20 cellular contexts compared by ENCODE assay signal in the genomic region with DNA sequence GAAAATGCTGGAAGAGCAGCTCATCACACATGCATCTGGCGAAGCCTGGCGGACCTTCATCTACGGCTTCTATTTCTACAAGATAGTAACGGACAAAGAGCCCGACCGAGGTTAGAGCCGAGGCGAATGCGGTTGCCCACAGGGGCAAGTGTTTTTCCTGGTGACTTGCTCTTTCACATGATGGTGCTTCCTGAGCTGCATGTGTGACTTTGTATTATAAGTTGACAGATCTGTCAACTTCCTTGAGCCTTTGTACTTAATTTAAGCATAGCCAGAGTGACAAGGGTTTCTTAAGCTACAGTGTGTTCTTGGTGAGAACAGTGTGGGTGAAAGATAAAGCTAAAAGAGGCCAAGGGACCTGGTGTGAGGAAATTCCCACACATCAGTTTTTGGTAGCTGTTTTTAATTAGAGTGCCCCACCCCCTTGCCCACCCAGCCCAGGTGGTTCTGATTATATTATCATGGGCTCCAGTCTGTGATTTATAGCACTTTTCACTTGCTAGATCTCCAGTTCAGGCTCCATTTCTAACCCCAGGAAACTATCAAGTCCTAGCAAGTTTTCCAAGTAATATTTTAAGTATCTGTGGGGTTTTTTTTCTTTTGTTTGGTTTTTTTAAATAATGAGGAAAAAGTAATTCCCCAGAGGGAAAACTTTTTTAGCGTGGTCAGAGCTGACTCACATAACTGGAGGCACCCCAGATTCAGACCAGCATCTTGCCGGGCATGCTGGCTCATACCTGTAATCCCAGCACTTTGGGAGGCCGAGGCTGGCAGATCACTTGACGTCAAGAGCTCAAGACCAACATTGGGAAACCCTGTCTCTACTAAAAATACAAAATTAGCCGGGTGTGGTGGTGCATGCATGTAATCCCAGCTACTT.
DNase-seq lines count a peak whose midpoint lies in the region; ATAC-seq and TF ChIP-seq lines count a peak whose summit lies in the region.
"Had no signal": no experiment of that assay in that cellular context is flagged by ENCODE, and none has a peak within 500 bp of the region (broad histone marks: within the 10 kb centered on the region; RNA-seq: fewer than 3 reads in every experiment).

No MANE protein-coding gene starts in this region.

- no peak for TF ChIP-seq POLR2A in erythroblast (IDR thresholded peaks at IDR 0.05; ENCODE audit: low read length)

- no peaks in the 10 kb centered on the region for H3K27me3 Mint-ChIP-seq in activated CD4-positive, alpha-beta T cell treated with anti-CD3 and anti-CD28 coated beads for 36 hours
- H3K27me3 Mint-ChIP-seq: activated naive CD8-positive, alpha-beta T cell treated with anti-CD3 and anti-CD28 coated beads for 36 hours; naive thymus-derived CD4-positive, alpha-beta T cell had no signal

- peaks cover 26% of the 10 kb centered on the region for H3K36me3 Mint-ChIP-seq in activated CD4-positive, alpha-beta T cell treated with anti-CD3 and anti-CD28 coated beads for 36 hours (ENCODE audit: low read depth)

- H3K36me3 ChIP-seq in osteoblast (ENCODE audit: insufficient read depth, low read length) = peaks cover 15% of the 10 kb centered on the region
- H3K36me3 ChIP-seq: colonic mucosa had no signal

- no peaks in the 10 kb centered on the region for H4K20me1 ChIP-seq in osteoblast (ENCODE audit: insufficient read depth, low read length)

- no peak overlapping the region for H2AFZ ChIP-seq in osteoblast (ENCODE audit: low read length)

- no peaks in the 10 kb centered on the region for H3K9me3 Mint-ChIP-seq in activated CD4-positive, alpha-beta T cell treated with anti-CD3 and anti-CD28 coated beads for 36 hours (ENCODE audit: low read depth)
- H3K9me3 Mint-ChIP-seq: activated naive CD8-positive, alpha-beta T cell treated with anti-CD3 and anti-CD28 coated beads for 36 hours; naive thymus-derived CD4-positive, alpha-beta T cell had no signal

- POLR2A ChIA-PET in activated CD4-positive, alpha-beta T cell treated with anti-CD3 and anti-CD28 coated beads for 36 hours (lab: Charles Lee) = no interaction called here

- no peak for ATAC-seq in activated CD4-positive, alpha-beta T cell treated with anti-CD3 and anti-CD28 coated beads for 36 hours
- ATAC-seq: body of pancreas; naive thymus-derived CD4-positive, alpha-beta T cell; psoas muscle had no signal

- peaks cover 1% of the 10 kb centered on the region for H3K4me1 Mint-ChIP-seq in activated CD4-positive, alpha-beta T cell treated with anti-CD3 and anti-CD28 coated beads for 36 hours
- H3K4me1 Mint-ChIP-seq: naive thymus-derived CD4-positive, alpha-beta T cell had no signal

- H3K79me2 ChIP-seq in osteoblast (ENCODE audit: insufficient read depth, low read length) = no peaks in the 10 kb centered on the region

- H3K4me3 Mint-ChIP-seq in activated CD4-positive, alpha-beta T cell treated with anti-CD3 and anti-CD28 coated beads for 36 hours = no peak overlapping the region
- H3K4me3 Mint-ChIP-seq: activated naive CD8-positive, alpha-beta T cell treated with anti-CD3 and anti-CD28 coated beads for 36 hours; naive thymus-derived CD4-positive, alpha-beta T cell had no signal

- CTCF ChIA-PET in activated CD4-positive, alpha-beta T cell treated with anti-CD3 and anti-CD28 coated beads for 36 hours (lab: Charles Lee) = interaction anchor here (0.6 kb wide), 1 partner anchor 108 kb away, joined by 3 read pairs; no protein-coding TSS in a partner anchor

- H3K4me3 ChIP-seq in osteoblast (ENCODE audit: insufficient read depth, low read length) = no peak overlapping the region
- H3K4me3 ChIP-seq: body of pancreas, colonic mucosa, psoas muscle, skin epidermis had no signal

- no peak overlapping the region for H3K27ac Mint-ChIP-seq in activated CD4-positive, alpha-beta T cell treated with anti-CD3 and anti-CD28 coated beads for 36 hours
- H3K27ac Mint-ChIP-seq: activated naive CD8-positive, alpha-beta T cell treated with anti-CD3 and anti-CD28 coated beads for 36 hours had no signal

- peak overlapping the region; percentile 8 for H3K27ac ChIP-seq in osteoblast (ENCODE audit: low read depth, low read length)
- H3K27ac ChIP-seq: body of pancreas, C4-2B, colonic mucosa, psoas muscle, skin epidermis had no signal

- peaks cover 6% of the 10 kb centered on the region for H3K4me1 ChIP-seq in osteoblast (ENCODE audit: insufficient read depth, low read length)
- H3K4me1 ChIP-seq: colonic mucosa, psoas muscle had no signal

- DNase-seq in EL = peak; percentile 33
- DNase-seq in RPMI7951 (ENCODE audit: low read depth) = peak; percentile 61
- peak; percentile 72 for DNase-seq in fibroblast of gingiva (ENCODE audit: low read depth)
- peak; percentile 45 for DNase-seq in osteoblast (ENCODE audit: insufficient read length, low spot score, missing footprints)
- DNase-seq in erythroblast (lab: John Stamatoyannopoulos, UW) = no peak
- no peak for DNase-seq in activated CD4-positive, alpha-beta T cell treated with anti-CD3 and anti-CD28 coated beads for 36 hours
- no peak for DNase-seq in LoVo (ENCODE audit: low spot score)
- DNase-seq: activated naive CD8-positive, alpha-beta T cell treated with anti-CD3 and anti-CD28 coated beads for 36 hours; body of pancreas; colonic mucosa; GOT3; head of caudate nucleus; naive thymus-derived CD4-positive, alpha-beta T cell; NCI-H187 treated with DMSO at 0.1 percent for 48 hours; NCI-H446; psoas muscle; Right ventricle myocardium superior; stimulated activated CD4-positive, alpha-beta T cell treated with anti-CD3 and anti-CD28 coated beads, Interleukin-4, amount 100 ng/mL, for 1 hour had no signal

- H3K4me2 ChIP-seq in osteoblast (ENCODE audit: insufficient read depth, low read length) = no peak overlapping the region

- no peaks in the 10 kb centered on the region for H3K27me3 ChIP-seq in osteoblast (ENCODE audit: insufficient read depth, low read length)
- H3K27me3 ChIP-seq: body of pancreas, colonic mucosa had no signal

- TF ChIP-seq CTCF in osteoblast (IDR thresholded peaks at IDR 0.05; ENCODE audit: extremely low read depth, low read depth, low read length) = no peak

- H3K9me3 ChIP-seq in osteoblast (ENCODE audit: low read depth, low read length) = no peaks in the 10 kb centered on the region
- H3K9me3 ChIP-seq: body of pancreas, colonic mucosa, psoas muscle had no signal

- intact Hi-C loops in activated CD4-positive, alpha-beta T cell treated with anti-CD3 and anti-CD28 coated beads for 36 hours (cut with DNase I, micrococcal nuclease) = no loop called here

Comparison
In these comparisons a context has a peak if more than half of its experiments do, and no peak if none do; other contexts are left out.
1. DNase-seq: peak in EL (single experiment), RPMI7951 (single experiment), fibroblast of gingiva (single experiment) and osteoblast (single experiment); none in erythroblast (0 of 2), activated CD4-positive, alpha-beta T cell treated with anti-CD3 and anti-CD28 coated beads for 36 hours (single experiment) and LoVo (single experiment).